ENCODE assay signal across 8 cellular contexts in the genomic region with DNA sequence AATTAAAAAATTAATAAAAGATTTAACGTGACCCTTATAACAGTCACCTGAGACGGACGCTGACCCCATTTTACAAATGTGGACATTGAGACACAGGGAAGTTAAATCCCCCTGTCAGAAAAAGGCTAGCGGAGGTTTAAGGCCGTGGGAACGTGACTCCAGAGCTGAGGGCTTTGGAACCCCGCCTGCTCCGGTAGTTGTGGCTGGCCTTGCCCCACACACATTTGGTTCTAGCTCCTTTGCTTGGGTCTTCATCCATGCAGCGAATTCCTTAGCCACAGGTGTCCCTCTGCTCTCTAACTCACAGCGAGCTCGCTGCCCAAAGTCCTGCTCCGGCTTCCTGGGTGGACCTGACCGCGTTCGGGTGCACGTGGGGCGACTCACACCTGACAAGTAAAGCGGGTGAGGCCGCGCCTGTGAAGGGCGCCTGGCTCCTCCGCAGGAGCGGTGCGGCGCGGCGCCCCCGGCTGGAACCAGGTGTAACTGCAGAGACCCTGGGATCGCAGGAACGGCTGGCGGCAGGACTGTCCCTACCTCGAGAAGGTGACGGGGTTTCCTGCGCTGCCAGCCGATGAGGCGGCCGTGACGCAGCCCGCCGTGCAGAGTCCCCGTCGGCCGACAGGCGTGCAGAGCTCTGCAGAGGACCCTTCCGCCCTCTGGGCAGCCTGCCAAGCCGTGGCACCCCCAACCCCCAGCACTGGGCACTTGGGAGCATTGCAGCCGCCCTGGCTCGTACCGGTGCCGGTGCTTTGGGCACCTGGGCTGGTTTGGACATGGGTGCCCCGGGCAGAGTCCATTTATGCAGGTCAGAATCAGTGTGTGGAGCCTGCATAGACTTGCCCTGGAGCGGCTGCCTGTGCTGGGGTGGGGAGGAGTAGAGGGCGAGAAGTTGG. TPM values are rescaled to one million over a fixed set of nuclear protein-coding genes. Genes with fewer than 3 reads are reported as not detected.
DNase-seq lines count a peak whose midpoint lies in the region; ATAC-seq and TF ChIP-seq lines count a peak whose summit lies in the region.

No MANE protein-coding gene starts in this region.

- H3K4me3 Mint-ChIP-seq in CD4-positive, CD25-positive, alpha-beta regulatory T cell: peak overlapping the region; percentile 78 to 90 (median 86)

- H3K9ac ChIP-seq in iPS-20b (ENCODE audit: low read depth, low read length): no peak overlapping the region

- H3K27ac Mint-ChIP-seq in CD4-positive, CD25-positive, alpha-beta regulatory T cell: peak overlapping the region in 2 of 3 donors; percentile 75 to 93

- H3K9me3 ChIP-seq in CD4-positive, CD25-positive, alpha-beta regulatory T cell (ENCODE audit: control insufficient read depth in 2 of 2, low read length in 2 of 2): peaks cover 0 to 2% of the 10 kb centered on the region in 2 experiments
- H3K9me3 ChIP-seq in ascending aorta (no peaks in the 10 kb centered on the region), iPS-20b (ENCODE audit: insufficient read depth, low read depth, low read length) (peaks cover 5% of the 10 kb centered on the region; the same call in 1 of the 2 replicates)

- H3K27me3 ChIP-seq in CD4-positive, CD25-positive, alpha-beta regulatory T cell (ENCODE audit: control insufficient read depth, insufficient read depth, low read length): no peaks in the 10 kb centered on the region
- H3K27me3 ChIP-seq in ascending aorta (no peaks in the 10 kb centered on the region), iPS-20b (ENCODE audit: insufficient read depth, low read length) (peaks cover 63% of the 10 kb centered on the region)

- peaks cover 9 to 35% (median 20%) of the 10 kb centered on the region in 4 donors for H3K4me1 Mint-ChIP-seq in CD4-positive, CD25-positive, alpha-beta regulatory T cell

- no peaks in the 10 kb centered on the region for H3K36me3 ChIP-seq in CD4-positive, CD25-positive, alpha-beta regulatory T cell (ENCODE audit: control insufficient read depth, insufficient read depth, low read length)
- H3K36me3 ChIP-seq in ascending aorta: no peaks in the 10 kb centered on the region
- no peaks in the 10 kb centered on the region for H3K36me3 ChIP-seq in iPS-20b (ENCODE audit: insufficient read depth, low read depth, low read length)

- DNase-seq in CD4-positive, CD25-positive, alpha-beta regulatory T cell: peak; percentile 74 to 89 (median 78)
- DNase-seq in HPDE6-E6E7 (ENCODE audit: extremely low spot score): peak; percentile 62
- DNase-seq in T follicular helper cell (ENCODE audit: low read depth): peak; percentile 79
- DNase-seq in ascending aorta (ENCODE audit: low spot score in 2 of 2): peak in 1 of 2 donors; percentile 79
- peak; percentile 67 to 69 for DNase-seq in stimulated activated CD4-positive, alpha-beta T cell treated with anti-CD3 and anti-CD28 coated beads, Interleukin-12 subunit alpha, Interleukin-12 subunit beta, amount 100 ng/mL, for 24 hours (ENCODE audit: low read depth in 2 of 2)
- DNase-seq in cortex of kidney (lab: John Stamatoyannopoulos, UW): no peak

- peaks cover 0 to 2% (median 0%) of the 10 kb centered on the region in 7 donors for H3K9me3 Mint-ChIP-seq in CD4-positive, CD25-positive, alpha-beta regulatory T cell

- peaks cover 22% of the 10 kb centered on the region for H3K4me1 ChIP-seq in CD4-positive, CD25-positive, alpha-beta regulatory T cell (ENCODE audit: control insufficient read depth, insufficient read depth, low read length, poor library complexity, severe bottlenecking)
- H3K4me1 ChIP-seq in ascending aorta: peaks cover 8 to 37% of the 10 kb centered on the region in 2 donors
- no peaks in the 10 kb centered on the region for H3K4me1 ChIP-seq in iPS-20b (ENCODE audit: insufficient read depth, low read length)

- ATAC-seq in CD4-positive, CD25-positive, alpha-beta regulatory T cell (ENCODE audit: low read depth in 2 of 2): peak; percentile 89 to 95
- ATAC-seq in GM19467 (IDR thresholded peaks at IDR 0.05; ENCODE audit: unreplicated experiment): peak; percentile 65

- H3K27ac ChIP-seq in CD4-positive, CD25-positive, alpha-beta regulatory T cell (ENCODE audit: insufficient read depth, low read length, poor library complexity, severe bottlenecking): no peak overlapping the region
- H3K27ac ChIP-seq in ascending aorta: no peak overlapping the region
- no peak overlapping the region for H3K27ac ChIP-seq in iPS-20b (ENCODE audit: low read length)

- intact Hi-C loops in ascending aorta (cut with DNase I): loop anchor here (2.0 to 10.0 kb wide), 4 partner anchors 29 to 279 kb away; a partner anchor contains a TSS

- no peaks in the 10 kb centered on the region for H3K36me3 Mint-ChIP-seq in CD4-positive, CD25-positive, alpha-beta regulatory T cell

- H3K27me3 Mint-ChIP-seq in CD4-positive, CD25-positive, alpha-beta regulatory T cell: no peaks in the 10 kb centered on the region

- H3K4me3 ChIP-seq in CD4-positive, CD25-positive, alpha-beta regulatory T cell (ENCODE audit: low read depth, low read length): peak overlapping the region; percentile 63
- H3K4me3 ChIP-seq in ascending aorta (peak overlapping the region; percentile 41 to 59), iPS-20b (ENCODE audit: low read length) (peak overlapping the region; percentile 59)

- TF ChIP-seq CTCF in ascending aorta (IDR thresholded peaks at IDR 0.05): peak; percentile 62 to 79 (median 65)

RNA-seq across cellular contexts. Expression of a gene that starts 2.4 kb away (rescaled TPM):
- total RNA-seq in CD4-positive, CD25-positive, alpha-beta regulatory T cell: not detected
- under 1 TPM in 1 of 4 donors, not detected in 3; 0.35 TPM for polyA plus RNA-seq in CD4-positive, CD25-positive, alpha-beta regulatory T cell
- total RNA-seq in ascending aorta: not detected

RNA-seq across cellular contexts. Expression of a gene that starts 28.1 kb away (rescaled TPM):
- total RNA-seq in CD4-positive, CD25-positive, alpha-beta regulatory T cell: 95.7 TPM
- polyA plus RNA-seq in CD4-positive, CD25-positive, alpha-beta regulatory T cell: 10 to 100 TPM; 48.4 to 65.7 (median 50.5) TPM
- 47.7 TPM for total RNA-seq in ascending aorta
